In genomic region chr17:71501716-71502115, GRCh38 we compare ENCODE assay signal across 30 cellular contexts.
"Had no signal": no experiment of that assay in that cellular context is flagged by ENCODE, and none has a peak within 500 bp of the region (broad histone marks: within the 10 kb centered on the region; RNA-seq: fewer than 3 reads in every experiment).

No MANE protein-coding gene starts in this region.

- DNase-seq: activated CD4-positive, alpha-beta T cell treated with anti-CD3 and anti-CD28 coated beads for 4 hours; activated CD4-positive, alpha-beta T cell treated with anti-CD3 and anti-CD28 coated beads, Interleukin-2, amount 50 U/mL, for 4 hours; activated CD8-positive, alpha-beta memory T cell treated with anti-CD3 and anti-CD28 coated beads, Interleukin-2, amount 50 U/mL, for 4 hours; activated effector memory CD4-positive, alpha-beta T cell treated with anti-CD3 and anti-CD28 coated beads, Interleukin-2, amount 50 U/mL, for 16 hours; activated naive CD4-positive, alpha-beta T cell treated with anti-CD3 and anti-CD28 coated beads for 36 hours; activated naive CD8-positive, alpha-beta T cell treated with anti-CD3 and anti-CD28 coated beads for 36 hours; activated T-cell treated with anti-CD3 and anti-CD28 coated beads, Interleukin-2, amount 50 U/mL, for 1 hour; adrenal gland; aorta; body of pancreas; dermis blood vessel endothelial cell; effector CD4-positive, alpha-beta T cell; foreskin keratinocyte; heart right ventricle; left lung; mucosa of descending colon; posterior cingulate gyrus; right cardiac atrium; stimulated activated CD4-positive, alpha-beta T cell treated with anti-CD3 and anti-CD28 coated beads, Interleukin-15, amount 100 ng/mL, for 24 hours; stimulated activated CD4-positive, alpha-beta T cell treated with anti-CD3 and anti-CD28 coated beads, Interleukin-2, amount 100 ng/mL, for 24 hours; stimulated activated naive B cell treated with anti-CD40 and anti-IgM and Interleukin-4, amounts not matched to agents 10 μg/mL and 1 μg/mL and 100 μg/mL, for 72 hours; stomach; thyroid gland; upper lobe of right lung had no signal

- H3K9me3 ChIP-seq: adrenal gland, body of pancreas, esophagus muscularis mucosa, heart right ventricle, left lung, mucosa of descending colon, stomach, thyroid gland, upper lobe of right lung had no signal

- H3K4me1 ChIP-seq: adrenal gland, body of pancreas, esophagus muscularis mucosa, heart right ventricle, left lung, stomach, thyroid gland, upper lobe of right lung had no signal

- ATAC-seq: body of pancreas; foreskin keratinocyte; heart right ventricle; left lung; natural killer cell treated with Interleukin-12 subunit alpha and Interleukin-12 subunit beta and Interleukin-15 and Interleukin-18, amount 100 ng/mL, for 72 hours; right cardiac atrium; stimulated activated naive B cell treated with anti-CD40 and anti-IgM and Interleukin-4, amounts not matched to agents 10 μg/mL and 1 μg/mL and 100 μg/mL, for 72 hours; upper lobe of right lung had no signal

- FAIRE-seq: colon, islet of Langerhans, TTC549 had no signal

- H3K27ac ChIP-seq: adrenal gland, body of pancreas, esophagus muscularis mucosa, foreskin keratinocyte, heart right ventricle, left lung, stomach, thyroid gland, upper lobe of right lung, VCaP had no signal

- H3K36me3 ChIP-seq: adrenal gland, esophagus muscularis mucosa, heart right ventricle, left lung, stomach, thyroid gland, upper lobe of right lung had no signal

- H3K27me3 ChIP-seq: adrenal gland, body of pancreas, esophagus muscularis mucosa, foreskin keratinocyte, left lung, stomach, thyroid gland, upper lobe of right lung had no signal

- H3K4me3 ChIP-seq: adrenal gland, body of pancreas, esophagus muscularis mucosa, heart right ventricle, left lung, mucosa of descending colon, stomach, thyroid gland, upper lobe of right lung had no signal
